ENCODE assay signal across 8 cellular contexts in the genomic region with DNA sequence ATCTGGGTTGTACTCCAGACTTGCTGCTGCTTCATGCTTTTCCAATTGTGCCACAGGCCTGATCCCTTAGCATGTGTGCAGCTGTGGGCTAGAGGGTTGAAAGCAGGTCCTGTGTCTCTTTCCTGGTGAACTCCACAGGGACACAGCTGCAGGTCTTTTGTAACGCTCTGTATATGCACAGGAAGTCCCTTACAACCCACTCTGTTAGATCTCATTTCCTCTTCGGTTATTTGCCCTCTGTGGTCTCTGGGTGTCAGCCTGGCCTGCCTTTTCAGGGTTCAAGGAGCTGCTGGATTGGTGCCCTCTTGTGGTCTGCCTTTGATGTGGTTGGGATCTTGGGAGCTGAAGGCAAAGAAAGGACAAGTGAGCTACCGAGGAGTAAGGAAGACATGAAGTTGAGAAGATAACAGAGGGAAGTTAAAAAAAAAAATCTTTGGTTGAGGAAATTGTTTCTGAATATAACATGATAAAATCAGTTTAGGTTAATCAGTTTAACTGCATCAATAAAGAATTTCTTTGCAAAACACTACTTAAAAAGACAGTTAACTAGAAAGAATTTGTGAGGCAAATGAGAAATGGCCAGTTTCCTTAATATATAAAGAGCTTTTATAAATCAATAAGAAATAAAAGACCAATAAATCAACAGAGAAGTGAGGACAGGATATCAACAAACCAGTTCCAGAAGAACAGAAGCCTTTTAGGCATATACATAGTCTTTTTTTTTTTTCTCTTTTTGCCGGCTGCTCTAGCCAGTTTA. TPM values are rescaled to one million over a fixed set of nuclear protein-coding genes. Genes with fewer than 3 reads are reported as not detected.
DNase-seq lines count a peak whose midpoint lies in the region; ATAC-seq, FAIRE-seq and TF ChIP-seq lines count a peak whose summit lies in the region.

No MANE protein-coding gene starts in this region.

- intact Hi-C loops in mammary epithelial cell (cut with micrococcal nuclease): loop anchor here (2.0 kb wide), 1 partner anchor 43 kb away; no protein-coding TSS in a partner anchor

- H3K36me3 ChIP-seq in mammary epithelial cell (ENCODE audit: insufficient read depth, low read length): peaks cover 3% of the 10 kb centered on the region
- no peaks in the 10 kb centered on the region for H3K36me3 ChIP-seq in upper lobe of left lung

- peaks cover 97% of the 10 kb centered on the region for H3K79me2 ChIP-seq in mammary epithelial cell (ENCODE audit: insufficient read depth, low read length)

- H3K27ac ChIP-seq in mammary epithelial cell (ENCODE audit: insufficient read depth, low read depth, low read length) (no peak overlapping the region), upper lobe of left lung (no peak overlapping the region)

- TF ChIP-seq POLR2A in upper lobe of left lung (IDR thresholded peaks at IDR 0.05): no peak

- BruUV-seq in mammary epithelial cell (replicated peaks; lab: Mats Ljungman, UMichigan): no TSS peak

- peak; percentile 99 for DNase-seq in GF-D8 (lab: John Stamatoyannopoulos, UW)
- peak; percentile 31 for DNase-seq in HTR-8/SVneo (ENCODE audit: insufficient read length, low spot score)
- DNase-seq in T-helper 22 cell (ENCODE audit: low read depth): peak; percentile 6
- DNase-seq in mammary epithelial cell: peak; percentile 49
- DNase-seq in medulla oblongata (ENCODE audit: extremely low spot score): peak; percentile 87
- peak in 1 of 2 donors; percentile 67 for DNase-seq in upper lobe of left lung
- no peak for DNase-seq in D341Med (ENCODE audit: low spot score)

- no peak for TF ChIP-seq EP300 in upper lobe of left lung (IDR thresholded peaks at IDR 0.05)

- H3K9ac ChIP-seq in mammary epithelial cell (ENCODE audit: insufficient read depth, low read length): no peak overlapping the region

- FAIRE-seq in HTR-8/SVneo (lab: Jason Lieb, UNC): no peak

- 48% methylated on average over 4 of the region's 4 CpGs for WGBS in mammary epithelial cell (ENCODE audit: low coverage, missing lambda C conversion rate)
- 22 to 28% methylated on average over 4 of the region's 4 CpGs for WGBS in upper lobe of left lung, 2 donors

- TF ChIP-seq CTCF in mammary epithelial cell (conservative IDR thresholded peaks at IDR 0.05 in 1 of 2, IDR thresholded peaks at IDR 0.05 in 1 of 2; ENCODE audit: extremely low read depth in 1 of 2, insufficient read depth in 1 of 2, low read depth in 1 of 2, low read length in 2 of 2): peak in 1 of 2 donors; percentile 57
- peak in 4 of 6 experiments; percentile 23 to 40 (median 30) for TF ChIP-seq CTCF in upper lobe of left lung (IDR thresholded peaks at IDR 0.05)

- peaks cover 9% of the 10 kb centered on the region for H3K9me3 ChIP-seq in mammary epithelial cell (replicated peaks; ENCODE audit: insufficient read depth, low read length)
- no peaks in the 10 kb centered on the region for H3K9me3 ChIP-seq in upper lobe of left lung

- peak; percentile 84 for ATAC-seq in GM21515 (IDR thresholded peaks at IDR 0.05; ENCODE audit: unreplicated experiment)
- peak; percentile 79 to 82 for ATAC-seq in upper lobe of left lung (ENCODE audit: low FRiP score in 2 of 2)

- no peak overlapping the region for H2AFZ ChIP-seq in mammary epithelial cell (ENCODE audit: low read depth, low read length)

- H3K4me3 ChIP-seq in mammary epithelial cell (replicated peaks in 1 of 3; ENCODE audit: insufficient read depth in 1 of 3, low read depth in 2 of 3, low read length in 3 of 3): no peak overlapping the region
- no peak overlapping the region for H3K4me3 ChIP-seq in upper lobe of left lung

- peaks cover 20% of the 10 kb centered on the region for H3K4me1 ChIP-seq in mammary epithelial cell (ENCODE audit: insufficient read depth, low read length)
- peaks cover 8 to 12% (median 11%) of the 10 kb centered on the region in 4 donors for H3K4me1 ChIP-seq in upper lobe of left lung

- dilution Hi-C loops in mammary epithelial cell (cut with HindIII; ENCODE audit: low sequenced_read_pairs): no loop called here

- no peak overlapping the region for H3K4me2 ChIP-seq in mammary epithelial cell (ENCODE audit: insufficient read depth, low read depth, low read length)

- H3K27me3 ChIP-seq in mammary epithelial cell (ENCODE audit: insufficient read depth, low read length) (no peaks in the 10 kb centered on the region), upper lobe of left lung (no peaks in the 10 kb centered on the region)

- in situ Hi-C loops in mammary epithelial cell (cut with MboI; ENCODE audit: low sequenced_read_pairs in 2 of 2): no loop called here

- H4K20me1 ChIP-seq in mammary epithelial cell (ENCODE audit: insufficient read depth, low read length): peaks cover 5% of the 10 kb centered on the region

- CTCF ChIA-PET in mammary epithelial cell (lab: Charles Lee; ENCODE audit: low non-redundant PET): interaction anchor here (0.7 kb wide), 2 partner anchors 160 to 162 kb away, joined by 4 to 8 read pairs; no protein-coding TSS in a partner anchor

RNA-seq across cellular contexts. Expression of a gene that starts 44.1 kb away (rescaled TPM):
- total RNA-seq in mammary epithelial cell (100 to 1,000 TPM in 1 of 2 donors, 10 to 100 TPM in 1; 85.2 to 111 TPM), upper lobe of left lung (10 to 100 TPM in 2 of 6 donors, 1 to 10 TPM in 4; 7.5 to 17.9 (median 9.7) TPM)
- 101 TPM for polyA plus RNA-seq in mammary epithelial cell
- 154 TPM for polyA minus RNA-seq in mammary epithelial cell

Comparison
In these comparisons a context has a peak if more than half of its experiments do, and no peak if none do; other contexts are left out.
1. RNA of a gene that starts 44.1 kb away (total RNA-seq): 85.2 to 111 TPM in mammary epithelial cell; 7.5 to 17.9 TPM in upper lobe of left lung; every median in the first group is over 4 times any median in the second.